In the genomic region with DNA sequence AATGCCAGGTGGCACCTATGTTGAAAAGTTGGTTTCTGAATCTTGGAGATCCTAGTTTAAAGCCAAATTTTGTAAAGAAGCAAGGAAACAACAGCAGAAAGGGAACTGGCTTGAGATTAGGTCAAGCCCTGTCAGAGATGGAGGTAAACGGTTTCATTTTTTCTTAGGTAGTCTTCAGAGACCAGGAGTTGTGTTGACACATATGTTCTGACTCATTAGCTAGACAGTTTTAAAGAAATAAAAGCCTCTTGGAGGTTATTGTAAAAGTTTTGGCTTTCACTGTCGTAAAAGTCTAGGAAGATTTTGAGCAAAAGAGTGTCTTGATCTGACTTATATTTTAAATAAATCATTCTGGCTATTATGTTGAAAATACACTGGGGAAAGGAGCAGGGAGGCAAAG, we compare ENCODE assay signal across 2 cellular contexts.
TF ChIP-seq lines count a peak whose summit lies in the region.

No MANE protein-coding gene starts in this region.

TF ChIP-seq in IMR-90, 13 proteins besides CTCF, POLR2A, EP300 and RAD21 (continued from another document):
- no peak for TF ChIP-seq SMC3 (IDR thresholded peaks at IDR 0.05; ENCODE audit: low read depth, low read length)
- TF ChIP-seq BHLHE40 (IDR thresholded peaks at IDR 0.05; ENCODE audit: low read depth, low read length), result no peak
- no peak for TF ChIP-seq CEBPB (IDR thresholded peaks at IDR 0.05; ENCODE audit: low read depth, low read length)
- no peak for TF ChIP-seq RFX5 (IDR thresholded peaks at IDR 0.05; ENCODE audit: low read depth, low read length)

TF ChIP-seq in WTC11, 78 proteins besides CTCF, POLR2A, EP300 and RAD21 (continued from another document):
- TF ChIP-seq, protein P1, sequence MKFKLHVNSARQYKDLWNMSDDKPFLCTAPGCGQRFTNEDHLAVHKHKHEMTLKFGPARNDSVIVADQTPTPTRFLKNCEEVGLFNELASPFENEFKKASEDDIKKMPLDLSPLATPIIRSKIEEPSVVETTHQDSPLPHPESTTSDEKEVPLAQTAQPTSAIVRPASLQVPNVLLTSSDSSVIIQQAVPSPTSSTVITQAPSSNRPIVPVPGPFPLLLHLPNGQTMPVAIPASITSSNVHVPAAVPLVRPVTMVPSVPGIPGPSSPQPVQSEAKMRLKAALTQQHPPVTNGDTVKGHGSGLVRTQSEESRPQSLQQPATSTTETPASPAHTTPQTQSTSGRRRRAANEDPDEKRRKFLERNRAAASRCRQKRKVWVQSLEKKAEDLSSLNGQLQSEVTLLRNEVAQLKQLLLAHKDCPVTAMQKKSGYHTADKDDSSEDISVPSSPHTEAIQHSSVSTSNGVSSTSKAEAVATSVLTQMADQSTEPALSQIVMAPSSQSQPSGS (CRISPR knock-in tag; IDR thresholded peaks at IDR 0.05; ENCODE audit: borderline replicate concordance, low read depth), result no peak
- TF ChIP-seq OVOL2 (CRISPR knock-in tag; IDR thresholded peaks at IDR 0.05; ENCODE audit: borderline replicate concordance), result no peak
- TF ChIP-seq MXD4 (CRISPR knock-in tag; IDR thresholded peaks at IDR 0.05; ENCODE audit: borderline replicate concordance), result no peak
- TF ChIP-seq, protein P2, sequence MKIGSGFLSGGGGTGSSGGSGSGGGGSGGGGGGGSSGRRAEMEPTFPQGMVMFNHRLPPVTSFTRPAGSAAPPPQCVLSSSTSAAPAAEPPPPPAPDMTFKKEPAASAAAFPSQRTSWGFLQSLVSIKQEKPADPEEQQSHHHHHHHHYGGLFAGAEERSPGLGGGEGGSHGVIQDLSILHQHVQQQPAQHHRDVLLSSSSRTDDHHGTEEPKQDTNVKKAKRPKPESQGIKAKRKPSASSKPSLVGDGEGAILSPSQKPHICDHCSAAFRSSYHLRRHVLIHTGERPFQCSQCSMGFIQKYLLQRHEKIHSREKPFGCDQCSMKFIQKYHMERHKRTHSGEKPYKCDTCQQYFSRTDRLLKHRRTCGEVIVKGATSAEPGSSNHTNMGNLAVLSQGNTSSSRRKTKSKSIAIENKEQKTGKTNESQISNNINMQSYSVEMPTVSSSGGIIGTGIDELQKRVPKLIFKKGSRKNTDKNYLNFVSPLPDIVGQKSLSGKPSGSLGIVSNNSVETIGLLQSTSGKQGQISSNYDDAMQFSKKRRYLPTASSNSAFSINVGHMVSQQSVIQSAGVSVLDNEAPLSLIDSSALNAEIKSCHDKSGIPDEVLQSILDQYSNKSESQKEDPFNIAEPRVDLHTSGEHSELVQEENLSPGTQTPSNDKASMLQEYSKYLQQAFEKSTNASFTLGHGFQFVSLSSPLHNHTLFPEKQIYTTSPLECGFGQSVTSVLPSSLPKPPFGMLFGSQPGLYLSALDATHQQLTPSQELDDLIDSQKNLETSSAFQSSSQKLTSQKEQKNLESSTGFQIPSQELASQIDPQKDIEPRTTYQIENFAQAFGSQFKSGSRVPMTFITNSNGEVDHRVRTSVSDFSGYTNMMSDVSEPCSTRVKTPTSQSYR (CRISPR knock-in tag; IDR thresholded peaks at IDR 0.05), result no peak
- no peak for TF ChIP-seq IRF2 (CRISPR knock-in tag; IDR thresholded peaks at IDR 0.05; ENCODE audit: borderline replicate concordance, low read depth)
- TF ChIP-seq, protein P3, sequence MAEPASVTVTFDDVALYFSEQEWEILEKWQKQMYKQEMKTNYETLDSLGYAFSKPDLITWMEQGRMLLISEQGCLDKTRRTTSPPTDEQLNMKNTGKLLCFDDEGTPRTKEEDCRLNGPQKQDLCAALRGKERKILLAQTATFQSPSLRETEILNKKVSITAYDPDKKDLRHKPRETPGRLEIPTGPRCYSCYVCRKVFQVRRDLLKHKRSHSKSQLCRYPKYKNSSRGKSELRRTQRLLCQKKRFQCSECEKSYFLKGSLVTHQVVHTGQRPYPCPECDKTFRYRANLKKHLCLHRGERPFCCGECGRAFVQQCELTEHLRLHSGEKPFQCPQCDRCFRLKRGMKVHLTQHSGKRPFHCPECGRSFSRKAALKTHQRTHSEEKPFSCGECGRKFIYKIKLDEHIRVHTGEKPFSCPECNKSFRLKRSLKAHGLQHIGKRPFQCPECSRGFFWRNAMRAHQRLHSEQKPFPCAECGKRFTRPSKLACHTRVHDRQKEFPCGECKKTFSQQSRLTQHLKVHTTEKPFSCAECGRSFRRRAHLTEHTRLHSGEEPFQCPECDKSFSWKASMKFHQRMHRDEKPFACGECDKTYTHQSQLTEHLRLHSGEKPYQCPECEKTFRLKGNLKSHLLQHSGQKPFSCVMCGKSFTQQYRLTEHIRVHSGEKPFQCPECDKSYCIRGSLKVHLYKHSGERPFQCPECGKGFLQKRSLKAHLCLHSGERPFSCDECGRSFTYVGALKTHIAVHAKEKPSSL (CRISPR knock-in tag; conservative IDR thresholded peaks at IDR 0.05), result no peak
- TF ChIP-seq TEAD4 (CRISPR knock-in tag; IDR thresholded peaks at IDR 0.05), result no peak
